Comparison of ENCODE assay signal across 9 cellular contexts in the genomic region with DNA sequence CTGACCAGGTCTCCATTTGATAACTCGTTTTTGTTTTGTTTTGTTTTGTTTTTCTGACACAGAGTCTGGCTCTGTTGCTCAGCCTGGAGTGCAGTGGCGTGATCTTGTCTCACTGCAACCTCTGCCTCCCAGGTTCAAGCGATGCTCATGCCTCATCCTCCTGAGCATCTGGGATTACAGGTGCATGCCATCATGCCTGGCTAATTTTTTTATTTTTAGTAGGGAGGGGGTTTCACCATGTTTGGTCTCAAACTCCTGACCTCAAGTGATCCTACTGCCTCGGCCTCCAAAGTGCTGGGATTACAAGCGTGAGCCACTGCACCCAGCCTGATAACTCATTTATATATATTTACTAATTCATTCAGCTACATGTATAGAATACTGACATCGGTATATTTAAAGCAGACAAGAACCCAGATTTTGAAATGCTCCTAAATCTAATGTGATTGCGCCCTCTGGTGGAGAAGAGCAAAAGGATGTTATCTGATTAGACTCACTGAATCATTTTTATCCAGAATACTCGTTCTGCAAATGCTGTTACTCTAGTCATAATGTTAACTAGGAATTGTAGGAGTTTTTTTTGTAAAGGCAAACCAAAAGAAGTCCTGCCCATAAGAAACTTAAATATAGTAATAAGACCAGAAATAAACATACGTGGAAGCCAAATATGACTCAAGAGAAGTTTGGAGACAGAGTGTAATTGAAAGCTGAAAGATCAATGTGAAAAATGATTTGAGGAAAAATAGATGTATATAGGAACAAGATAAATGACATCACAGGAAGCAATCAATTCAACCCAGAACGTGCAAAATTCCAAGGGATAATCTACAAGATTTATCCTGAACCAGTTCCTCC. TPM values are rescaled to one million over a fixed set of nuclear protein-coding genes. Genes with fewer than 3 reads are reported as not detected.
DNase-seq lines count a peak whose midpoint lies in the region; ATAC-seq and TF ChIP-seq lines count a peak whose summit lies in the region.
"Had no signal": no experiment of that assay in that cellular context is flagged by ENCODE, and none has a peak within 500 bp of the region (broad histone marks: within the 10 kb centered on the region; RNA-seq: fewer than 3 reads in every experiment).

No MANE protein-coding gene starts in this region.

- no peaks in the 10 kb centered on the region for H3K9me3 ChIP-seq in stomach

- intact Hi-C loops in stomach (cut with DNase I; ENCODE audit: low total_unique reads): loop anchor here (5.0 to 10.0 kb wide), 2 partner anchors 1356 to 1474 kb away; no protein-coding TSS in a partner anchor

- peaks cover 18 to 36% (median 31%) of the 10 kb centered on the region in 4 donors for H3K4me1 ChIP-seq in stomach

- TF ChIP-seq CTCF in astrocyte of the cerebellum (IDR thresholded peaks at IDR 0.05; ENCODE audit: low read depth, low read length, missing control alignments): peak; percentile 59
- peak; percentile 69 for TF ChIP-seq CTCF in kidney epithelial cell (IDR thresholded peaks at IDR 0.05; ENCODE audit: insufficient read depth, low read length, poor library complexity, severe bottlenecking)
- TF ChIP-seq CTCF in stomach (IDR thresholded peaks at IDR 0.05): peak in 5 of 7 experiments; percentile 45 to 82 (median 68)

- peak; percentile 75 for TF ChIP-seq RAD21 in Ishikawa (IDR thresholded peaks at IDR 0.05; ENCODE audit: low read depth)

- ATAC-seq in GM19467 (IDR thresholded peaks at IDR 0.05; ENCODE audit: unreplicated experiment) (no peak), HG02852 (IDR thresholded peaks at IDR 0.05; ENCODE audit: unreplicated experiment) (no peak)

- WGBS in stomach, 5 donors: 20 to 25% (median 23%) methylated on average over 10 of the region's 10 CpGs

- H3K36me3 ChIP-seq in kidney epithelial cell (ENCODE audit: control insufficient read depth, insufficient read depth, low read length) (no peaks in the 10 kb centered on the region), stomach (no peaks in the 10 kb centered on the region)

- in situ Hi-C loops in astrocyte of the cerebellum (cut with HindIII; ENCODE audit: low sequenced_read_pairs): loop anchor here (5.0 to 25.0 kb wide), 4 partner anchors 799 to 1354 kb away; no protein-coding TSS in a partner anchor

- no peak for TF ChIP-seq EP300 in Ishikawa (IDR thresholded peaks at IDR 0.05; ENCODE audit: borderline replicate concordance)
- TF ChIP-seq EP300 in stomach (IDR thresholded peaks at IDR 0.05): no peak

- H3K27me3 ChIP-seq in kidney epithelial cell (ENCODE audit: control insufficient read depth, insufficient read depth, low read length) (peaks cover 20% of the 10 kb centered on the region), stomach (peaks cover 0 to 28% (median 26%) of the 10 kb centered on the region in 3 donors)

- TF ChIP-seq POLR2A in stomach (IDR thresholded peaks at IDR 0.05): no peak

- H3K27ac ChIP-seq in stomach: no peak overlapping the region

- peak; percentile 80 for DNase-seq in DMS53 treated with DMSO at 0.1 percent for 48 hours (lab: John Stamatoyannopoulos, UW; ENCODE audit: unreplicated experiment)
- peak; percentile 87 for DNase-seq in OCI-M1 (lab: John Stamatoyannopoulos, UW)
- DNase-seq in astrocyte of the cerebellum (ENCODE audit: low read depth): no peak
- DNase-seq in kidney epithelial cell (ENCODE audit: low read depth): no peak
- DNase-seq in stomach: peak; percentile 54

- H3K4me3 ChIP-seq in astrocyte of the cerebellum (ENCODE audit: low read depth, low read length): no peak overlapping the region
- H3K4me3 ChIP-seq in kidney epithelial cell (ENCODE audit: low read depth, low read length): no peak overlapping the region
- H3K4me3 ChIP-seq in stomach: no peak overlapping the region

TF ChIP-seq in Ishikawa, 13 proteins besides CTCF, POLR2A, EP300 and RAD21:
- TF ChIP-seq, protein P1, sequence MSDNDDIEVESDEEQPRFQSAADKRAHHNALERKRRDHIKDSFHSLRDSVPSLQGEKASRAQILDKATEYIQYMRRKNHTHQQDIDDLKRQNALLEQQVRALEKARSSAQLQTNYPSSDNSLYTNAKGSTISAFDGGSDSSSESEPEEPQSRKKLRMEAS (IDR thresholded peaks at IDR 0.05): no peak
- no peak for TF ChIP-seq NFIC (IDR thresholded peaks at IDR 0.05)
- TF ChIP-seq, protein P2, sequence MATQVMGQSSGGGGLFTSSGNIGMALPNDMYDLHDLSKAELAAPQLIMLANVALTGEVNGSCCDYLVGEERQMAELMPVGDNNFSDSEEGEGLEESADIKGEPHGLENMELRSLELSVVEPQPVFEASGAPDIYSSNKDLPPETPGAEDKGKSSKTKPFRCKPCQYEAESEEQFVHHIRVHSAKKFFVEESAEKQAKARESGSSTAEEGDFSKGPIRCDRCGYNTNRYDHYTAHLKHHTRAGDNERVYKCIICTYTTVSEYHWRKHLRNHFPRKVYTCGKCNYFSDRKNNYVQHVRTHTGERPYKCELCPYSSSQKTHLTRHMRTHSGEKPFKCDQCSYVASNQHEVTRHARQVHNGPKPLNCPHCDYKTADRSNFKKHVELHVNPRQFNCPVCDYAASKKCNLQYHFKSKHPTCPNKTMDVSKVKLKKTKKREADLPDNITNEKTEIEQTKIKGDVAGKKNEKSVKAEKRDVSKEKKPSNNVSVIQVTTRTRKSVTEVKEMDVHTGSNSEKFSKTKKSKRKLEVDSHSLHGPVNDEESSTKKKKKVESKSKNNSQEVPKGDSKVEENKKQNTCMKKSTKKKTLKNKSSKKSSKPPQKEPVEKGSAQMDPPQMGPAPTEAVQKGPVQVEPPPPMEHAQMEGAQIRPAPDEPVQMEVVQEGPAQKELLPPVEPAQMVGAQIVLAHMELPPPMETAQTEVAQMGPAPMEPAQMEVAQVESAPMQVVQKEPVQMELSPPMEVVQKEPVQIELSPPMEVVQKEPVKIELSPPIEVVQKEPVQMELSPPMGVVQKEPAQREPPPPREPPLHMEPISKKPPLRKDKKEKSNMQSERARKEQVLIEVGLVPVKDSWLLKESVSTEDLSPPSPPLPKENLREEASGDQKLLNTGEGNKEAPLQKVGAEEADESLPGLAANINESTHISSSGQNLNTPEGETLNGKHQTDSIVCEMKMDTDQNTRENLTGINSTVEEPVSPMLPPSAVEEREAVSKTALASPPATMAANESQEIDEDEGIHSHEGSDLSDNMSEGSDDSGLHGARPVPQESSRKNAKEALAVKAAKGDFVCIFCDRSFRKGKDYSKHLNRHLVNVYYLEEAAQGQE (IDR thresholded peaks at IDR 0.05; ENCODE audit: low read depth): no peak
- TF ChIP-seq TAF1 (IDR thresholded peaks at IDR 0.05; ENCODE audit: low read depth): no peak
- no peak for TF ChIP-seq CEBPB (IDR thresholded peaks at IDR 0.05)
- no peak for TF ChIP-seq ZBTB7A (IDR thresholded peaks at IDR 0.05; ENCODE audit: low read depth)
- TF ChIP-seq CREB1 (IDR thresholded peaks at IDR 0.05; ENCODE audit: low read depth): no peak
- TF ChIP-seq, protein P3, sequence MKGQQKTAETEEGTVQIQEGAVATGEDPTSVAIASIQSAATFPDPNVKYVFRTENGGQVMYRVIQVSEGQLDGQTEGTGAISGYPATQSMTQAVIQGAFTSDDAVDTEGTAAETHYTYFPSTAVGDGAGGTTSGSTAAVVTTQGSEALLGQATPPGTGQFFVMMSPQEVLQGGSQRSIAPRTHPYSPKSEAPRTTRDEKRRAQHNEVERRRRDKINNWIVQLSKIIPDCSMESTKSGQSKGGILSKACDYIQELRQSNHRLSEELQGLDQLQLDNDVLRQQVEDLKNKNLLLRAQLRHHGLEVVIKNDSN (IDR thresholded peaks at IDR 0.05): no peak
- no peak for TF ChIP-seq YY1 (IDR thresholded peaks at IDR 0.05; ENCODE audit: low read depth)
- TF ChIP-seq FOXM1 (IDR thresholded peaks at IDR 0.05; ENCODE audit: borderline replicate concordance, low read depth): no peak

RNA-seq across cellular contexts. Expression of a gene that starts 5.3 kb away (rescaled TPM):
- total RNA-seq in kidney epithelial cell (19.2 and 24.3 TPM in 2 replicates), stomach (100 to 1,000 TPM in 1 of 5 donors, 10 to 100 TPM in 4; 20.3 to 170 (median 32.6) TPM)
- 1 to 10 TPM; 3.4 to 9.6 (median 3.7) TPM for polyA plus RNA-seq in stomach
- total RNA-seq: activated CD8-positive, alpha-beta memory T cell treated with anti-CD3 and anti-CD28 coated beads for 36 hours had no signal

RNA-seq across cellular contexts. Expression of a gene that starts 32.5 kb away (rescaled TPM):
- total RNA-seq in kidney epithelial cell (171 and 181 TPM in 2 replicates), stomach (1,000 to 10,000 TPM in 1 of 5 donors, 100 to 1,000 TPM in 3, 10 to 100 TPM in 1; 27.8 to 1,121 (median 184) TPM)
- polyA plus RNA-seq in stomach: 1,000 to 10,000 TPM in 1 of 3 donors, 100 to 1,000 TPM in 2; 566 to 1,513 (median 657) TPM

Comparison
In these comparisons a context has a peak if more than half of its experiments do, and no peak if none do; other contexts are left out.
1. DNase-seq: peak in DMS53 treated with DMSO at 0.1 percent for 48 hours (single experiment), OCI-M1 (single experiment) and stomach (single experiment); none in astrocyte of the cerebellum (single experiment) and kidney epithelial cell (single experiment).
2. Peak in every context shown above with its lines, with median percentiles within 50 percentile points of each other: CTCF ChIP-seq.